In genomic region chr4:121794505-121795192, GRCh38 we compare ENCODE assay signal across 1 cellular context.
A peak's percentile ranks its signal among the peaks of the same experiment; 100 is the strongest.
TF ChIP-seq lines count a peak whose summit lies in the region.

No MANE protein-coding gene starts in this region.

TF ChIP-seq in K562, 482 proteins besides CTCF, POLR2A, EP300 and RAD21 (continued from another document and continues in another):
- TF ChIP-seq, protein P1, sequence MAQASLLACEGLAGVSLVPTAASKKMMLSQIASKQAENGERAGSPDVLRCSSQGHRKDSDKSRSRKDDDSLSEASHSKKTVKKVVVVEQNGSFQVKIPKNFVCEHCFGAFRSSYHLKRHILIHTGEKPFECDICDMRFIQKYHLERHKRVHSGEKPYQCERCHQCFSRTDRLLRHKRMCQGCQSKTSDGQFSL (CRISPR knock-in tag; IDR thresholded peaks at IDR 0.05) = no peak
- TF ChIP-seq, protein P1 (tag; IDR thresholded peaks at IDR 0.05) = no peak
- no peak for TF ChIP-seq SUPT5H (IDR thresholded peaks at IDR 0.05)
- no peak for TF ChIP-seq ZNF23 (CRISPR knock-in tag; IDR thresholded peaks at IDR 0.05)
- TF ChIP-seq ARID3A (IDR thresholded peaks at IDR 0.05; ENCODE audit: borderline replicate concordance, low read depth, low read length) = 0 out of 2 replicates have a peak, but pooled peaks have one; percentile 19
- no peak for TF ChIP-seq RBM39 (optimal IDR thresholded peaks at IDR 0.05; ENCODE audit: low read depth, low read length)
- TF ChIP-seq LEF1 (IDR thresholded peaks at IDR 0.05) = peak; percentile 89
- TF ChIP-seq ZBTB11 (CRISPR knock-in tag; IDR thresholded peaks at IDR 0.05) = peak in 1 of 3 experiments; percentile 55; a peak in 2 of 6 replicates
- no peak for TF ChIP-seq RHOXF2B (CRISPR knock-in tag; conservative IDR thresholded peaks at IDR 0.05)
- TF ChIP-seq NFXL1 (CRISPR knock-in tag; IDR thresholded peaks at IDR 0.05) = no peak
- no peak for TF ChIP-seq ZNF431 (CRISPR knock-in tag; IDR thresholded peaks at IDR 0.05)
- 0 out of 2 replicates have a peak, but pooled peaks have one; percentile 47 for TF ChIP-seq MYNN (IDR thresholded peaks at IDR 0.05)
- no peak for TF ChIP-seq MYNN (CRISPR knock-in tag; IDR thresholded peaks at IDR 0.05)
- no peak for TF ChIP-seq ZNF224 (CRISPR knock-in tag; IDR thresholded peaks at IDR 0.05)
- TF ChIP-seq ZNF717 (CRISPR knock-in tag; IDR thresholded peaks at IDR 0.05) = no peak
- TF ChIP-seq POU5F1 (IDR thresholded peaks at IDR 0.05; ENCODE audit: borderline replicate concordance, low read depth, low read length, partially characterized antibody) = peak; percentile 27
- no peak for TF ChIP-seq ZNF518B (CRISPR knock-in tag; IDR thresholded peaks at IDR 0.05)
- peak; percentile 20; the same call in 1 of the 2 replicates for TF ChIP-seq MYC (IDR thresholded peaks at IDR 0.05; ENCODE audit: low read depth, low read length)
- TF ChIP-seq MYC (CRISPR knock-in tag; IDR thresholded peaks at IDR 0.05; ENCODE audit: borderline replicate concordance, low read depth) = no peak
- TF ChIP-seq SMAD4 (CRISPR knock-in tag; conservative IDR thresholded peaks at IDR 0.05) = peak; percentile 96
- TF ChIP-seq ZNF134 (CRISPR knock-in tag; conservative IDR thresholded peaks at IDR 0.05) = 0 out of 2 replicates have a peak, but pooled peaks have one; percentile 32
- no peak for TF ChIP-seq NR1H2 (CRISPR knock-in tag; IDR thresholded peaks at IDR 0.05)
- TF ChIP-seq SP2 (IDR thresholded peaks at IDR 0.05; ENCODE audit: extremely low read depth, low read depth, low read length, poor library complexity, severe bottlenecking) = no peak
- 0 out of 2 replicates have a peak, but pooled peaks have one; percentile 44 for TF ChIP-seq RB1 (IDR thresholded peaks at IDR 0.05; ENCODE audit: low read depth)
- peak; percentile 19 to 36; a peak in 1 of 4 replicates for TF ChIP-seq MAZ (CRISPR knock-in tag; conservative IDR thresholded peaks at IDR 0.05 in 1 of 2, IDR thresholded peaks at IDR 0.05 in 1 of 2)
- peak; percentile 87; the same call in 1 of the 2 replicates for TF ChIP-seq RNF2 (IDR thresholded peaks at IDR 0.05)
- peak; percentile 89 for TF ChIP-seq SMARCC2 (IDR thresholded peaks at IDR 0.05; ENCODE audit: low read depth)
- TF ChIP-seq ADNP (tag; IDR thresholded peaks at IDR 0.05) = peak; percentile 82
- no peak for TF ChIP-seq MAFF (IDR thresholded peaks at IDR 0.05; ENCODE audit: low read length)
- TF ChIP-seq RUNX1 (IDR thresholded peaks at IDR 0.05; ENCODE audit: low read depth) = peak; percentile 57; the same call in 1 of the 2 replicates
- TF ChIP-seq GATAD2A (IDR thresholded peaks at IDR 0.05) = no peak
- TF ChIP-seq, protein P2, sequence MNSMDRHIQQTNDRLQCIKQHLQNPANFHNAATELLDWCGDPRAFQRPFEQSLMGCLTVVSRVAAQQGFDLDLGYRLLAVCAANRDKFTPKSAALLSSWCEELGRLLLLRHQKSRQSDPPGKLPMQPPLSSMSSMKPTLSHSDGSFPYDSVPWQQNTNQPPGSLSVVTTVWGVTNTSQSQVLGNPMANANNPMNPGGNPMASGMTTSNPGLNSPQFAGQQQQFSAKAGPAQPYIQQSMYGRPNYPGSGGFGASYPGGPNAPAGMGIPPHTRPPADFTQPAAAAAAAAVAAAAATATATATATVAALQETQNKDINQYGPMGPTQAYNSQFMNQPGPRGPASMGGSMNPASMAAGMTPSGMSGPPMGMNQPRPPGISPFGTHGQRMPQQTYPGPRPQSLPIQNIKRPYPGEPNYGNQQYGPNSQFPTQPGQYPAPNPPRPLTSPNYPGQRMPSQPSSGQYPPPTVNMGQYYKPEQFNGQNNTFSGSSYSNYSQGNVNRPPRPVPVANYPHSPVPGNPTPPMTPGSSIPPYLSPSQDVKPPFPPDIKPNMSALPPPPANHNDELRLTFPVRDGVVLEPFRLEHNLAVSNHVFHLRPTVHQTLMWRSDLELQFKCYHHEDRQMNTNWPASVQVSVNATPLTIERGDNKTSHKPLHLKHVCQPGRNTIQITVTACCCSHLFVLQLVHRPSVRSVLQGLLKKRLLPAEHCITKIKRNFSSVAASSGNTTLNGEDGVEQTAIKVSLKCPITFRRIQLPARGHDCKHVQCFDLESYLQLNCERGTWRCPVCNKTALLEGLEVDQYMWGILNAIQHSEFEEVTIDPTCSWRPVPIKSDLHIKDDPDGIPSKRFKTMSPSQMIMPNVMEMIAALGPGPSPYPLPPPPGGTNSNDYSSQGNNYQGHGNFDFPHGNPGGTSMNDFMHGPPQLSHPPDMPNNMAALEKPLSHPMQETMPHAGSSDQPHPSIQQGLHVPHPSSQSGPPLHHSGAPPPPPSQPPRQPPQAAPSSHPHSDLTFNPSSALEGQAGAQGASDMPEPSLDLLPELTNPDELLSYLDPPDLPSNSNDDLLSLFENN (IDR thresholded peaks at IDR 0.05; ENCODE audit: low read depth in 2 of 2, low read length in 2 of 2) = peak in 1 of 2 experiments; percentile 96; a peak in 2 of 4 replicates
- no peak for TF ChIP-seq BRF2 (IDR thresholded peaks at IDR 0.05; ENCODE audit: borderline replicate concordance, insufficient read depth, insufficient read length)
- no peak for TF ChIP-seq DDX20 (tag; IDR thresholded peaks at IDR 0.05; ENCODE audit: low read depth)
- TF ChIP-seq FUS (optimal IDR thresholded peaks at IDR 0.05; ENCODE audit: low read depth, low read length) = no peak
- TF ChIP-seq E2F1 (CRISPR knock-in tag; IDR thresholded peaks at IDR 0.05) = no peak
- peak; percentile 90 to 98; a peak in 3 of 4 replicates for TF ChIP-seq RCOR1 (IDR thresholded peaks at IDR 0.05; ENCODE audit: borderline replicate concordance in 1 of 2, low read depth in 2 of 2, low read length in 2 of 2)
- no peak for TF ChIP-seq RBM14 (IDR thresholded peaks at IDR 0.05; ENCODE audit: borderline replicate concordance, insufficient read depth, low read depth, low read length)
- no peak for TF ChIP-seq U2AF1 (optimal IDR thresholded peaks at IDR 0.05; ENCODE audit: low read depth, low read length)
- no peak for TF ChIP-seq GTF2B (IDR thresholded peaks at IDR 0.05; ENCODE audit: extremely low read depth, insufficient read length)
- TF ChIP-seq, protein P3, sequence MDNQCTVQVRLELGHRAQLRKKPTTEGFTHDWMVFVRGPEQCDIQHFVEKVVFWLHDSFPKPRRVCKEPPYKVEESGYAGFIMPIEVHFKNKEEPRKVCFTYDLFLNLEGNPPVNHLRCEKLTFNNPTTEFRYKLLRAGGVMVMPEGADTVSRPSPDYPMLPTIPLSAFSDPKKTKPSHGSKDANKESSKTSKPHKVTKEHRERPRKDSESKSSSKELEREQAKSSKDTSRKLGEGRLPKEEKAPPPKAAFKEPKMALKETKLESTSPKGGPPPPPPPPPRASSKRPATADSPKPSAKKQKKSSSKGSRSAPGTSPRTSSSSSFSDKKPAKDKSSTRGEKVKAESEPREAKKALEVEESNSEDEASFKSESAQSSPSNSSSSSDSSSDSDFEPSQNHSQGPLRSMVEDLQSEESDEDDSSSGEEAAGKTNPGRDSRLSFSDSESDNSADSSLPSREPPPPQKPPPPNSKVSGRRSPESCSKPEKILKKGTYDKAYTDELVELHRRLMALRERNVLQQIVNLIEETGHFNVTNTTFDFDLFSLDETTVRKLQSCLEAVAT (IDR thresholded peaks at IDR 0.05) = peak in 1 of 2 experiments; percentile 72; a peak in 1 of 4 replicates
- peak; percentile 54; the same call in 1 of the 2 replicates for TF ChIP-seq FOXJ2 (tag; IDR thresholded peaks at IDR 0.05)
- TF ChIP-seq RBM17 (IDR thresholded peaks at IDR 0.05; ENCODE audit: borderline replicate concordance, low read depth, low read length) = no peak
- peak; percentile 89 for TF ChIP-seq ZNF175 (CRISPR knock-in tag; IDR thresholded peaks at IDR 0.05; ENCODE audit: low read depth)
- 0 out of 2 replicates have a peak, but pooled peaks have one; percentile 22 for TF ChIP-seq SP1 (CRISPR knock-in tag; IDR thresholded peaks at IDR 0.05)
- TF ChIP-seq GATAD2B (IDR thresholded peaks at IDR 0.05; ENCODE audit: borderline replicate concordance) = peak; percentile 70; the same call in 1 of the 2 replicates
- peak; percentile 55; the same call in 1 of the 2 replicates for TF ChIP-seq TARDBP (IDR thresholded peaks at IDR 0.05)
- peak; percentile 27 to 89; a peak in 2 of 4 replicates for TF ChIP-seq TBL1XR1 (IDR thresholded peaks at IDR 0.05; ENCODE audit: low read length in 2 of 2)
- peak; percentile 99 for TF ChIP-seq CBFA2T3 (IDR thresholded peaks at IDR 0.05)
- peak; percentile 25 for TF ChIP-seq TAF1 (IDR thresholded peaks at IDR 0.05; ENCODE audit: control insufficient read depth, extremely low read depth, insufficient read depth, low read length, severe bottlenecking)
